8 cellular contexts compared by ENCODE assay signal in genomic region chr4:83112239-83112638, GRCh38. TPM values are rescaled to one million over a fixed set of nuclear protein-coding genes. Genes with fewer than 3 reads are reported as not detected.
DNase-seq lines count a peak whose midpoint lies in the region; ATAC-seq, FAIRE-seq and TF ChIP-seq lines count a peak whose summit lies in the region.

No MANE protein-coding gene starts in this region.

- dilution Hi-C loops in mammary epithelial cell (cut with HindIII; ENCODE audit: low sequenced_read_pairs) = no loop called here

- FAIRE-seq in GM18507 (lab: Jason Lieb, UNC) (peak; percentile 95), frontal cortex (lab: Jason Lieb, UNC) (no peak)

- TF ChIP-seq CTCF in body of pancreas (IDR thresholded peaks at IDR 0.05) = no peak
- TF ChIP-seq CTCF in mammary epithelial cell (conservative IDR thresholded peaks at IDR 0.05 in 1 of 2, IDR thresholded peaks at IDR 0.05 in 1 of 2; ENCODE audit: extremely low read depth in 1 of 2, insufficient read depth in 1 of 2, low read depth in 1 of 2, low read length in 2 of 2) = no peak

- no TSS peak for BruUV-seq in mammary epithelial cell (replicated peaks; lab: Mats Ljungman, UMichigan)

- no peaks in the 10 kb centered on the region for H3K79me2 ChIP-seq in mammary epithelial cell (ENCODE audit: insufficient read depth, low read length)

- CTCF ChIA-PET in mammary epithelial cell (lab: Charles Lee; ENCODE audit: low non-redundant PET) = no interaction called here

- H3K27me3 ChIP-seq in mononuclear cell (ENCODE audit: insufficient read depth, low read length) (no peaks in the 10 kb centered on the region), MG63 (no peaks in the 10 kb centered on the region), body of pancreas (no peaks in the 10 kb centered on the region), mammary epithelial cell (ENCODE audit: insufficient read depth, low read length) (no peaks in the 10 kb centered on the region)

- no peak overlapping the region for H3K4me2 ChIP-seq in mammary epithelial cell (ENCODE audit: insufficient read depth, low read depth, low read length)

- ATAC-seq in HG02571 (IDR thresholded peaks at IDR 0.05; ENCODE audit: unreplicated experiment) (peak; percentile 26), body of pancreas (no peak)

- H3K27ac ChIP-seq in body of pancreas (no peak overlapping the region), mammary epithelial cell (ENCODE audit: insufficient read depth, low read depth, low read length) (no peak overlapping the region)

- H3K4me1 ChIP-seq in mononuclear cell (ENCODE audit: insufficient read depth, low read length) (peaks cover 60% of the 10 kb centered on the region), body of pancreas (peaks cover 13% of the 10 kb centered on the region), mammary epithelial cell (ENCODE audit: insufficient read depth, low read length) (peaks cover 37% of the 10 kb centered on the region)

- no peaks in the 10 kb centered on the region for H4K20me1 ChIP-seq in mammary epithelial cell (ENCODE audit: insufficient read depth, low read length)

- DNase-seq in GM18507 (ENCODE audit: extremely low spot score, insufficient read length, low read depth) = no peak
- DNase-seq in OCI-M1 (lab: John Stamatoyannopoulos, UW) = peak; percentile 86
- DNase-seq in frontal cortex (ENCODE audit: low spot score in 2 of 2) = no peak
- no peak for DNase-seq in MG63
- DNase-seq in body of pancreas = no peak
- DNase-seq in mammary epithelial cell = no peak

- in situ Hi-C loops in mammary epithelial cell (cut with MboI; ENCODE audit: low sequenced_read_pairs in 2 of 2) = no loop called here

- no peak overlapping the region for H3K9ac ChIP-seq in mammary epithelial cell (ENCODE audit: insufficient read depth, low read length)

- H3K4me3 ChIP-seq in mononuclear cell (ENCODE audit: low read length) = peak overlapping the region; percentile 84
- no peak overlapping the region for H3K4me3 ChIP-seq in MG63
- H3K4me3 ChIP-seq in body of pancreas = no peak overlapping the region
- H3K4me3 ChIP-seq in mammary epithelial cell (replicated peaks in 1 of 3; ENCODE audit: insufficient read depth in 1 of 3, low read depth in 2 of 3, low read length in 3 of 3) = no peak overlapping the region

- H3K36me3 ChIP-seq in MG63 (no peaks in the 10 kb centered on the region), body of pancreas (replicated peaks in 1 of 2; ENCODE audit: insufficient read depth in 1 of 2, low read depth in 2 of 2) (no peaks in the 10 kb centered on the region), mammary epithelial cell (ENCODE audit: insufficient read depth, low read length) (no peaks in the 10 kb centered on the region)

- 80 to 100% methylated on average over 2 of the region's 2 CpGs for WGBS in body of pancreas, 2 donors
- WGBS in mammary epithelial cell (ENCODE audit: low coverage, missing lambda C conversion rate) = 100% methylated on average over 2 of the region's 2 CpGs

- TF ChIP-seq POLR2A in body of pancreas (IDR thresholded peaks at IDR 0.05) = no peak

- H2AFZ ChIP-seq in mammary epithelial cell (ENCODE audit: low read depth, low read length) = no peak overlapping the region

- H3K9me3 ChIP-seq in mononuclear cell (ENCODE audit: low read depth, low read length) (no peaks in the 10 kb centered on the region), MG63 (no peaks in the 10 kb centered on the region), body of pancreas (no peaks in the 10 kb centered on the region), mammary epithelial cell (replicated peaks; ENCODE audit: insufficient read depth, low read length) (no peaks in the 10 kb centered on the region)

- intact Hi-C loops in body of pancreas (cut with DNase I) (no loop called here), mammary epithelial cell (cut with micrococcal nuclease) (no loop called here)

RNA-seq across cellular contexts. Expression of gene PLAC8, which starts 2.3 kb away (rescaled TPM):
- total RNA-seq in mononuclear cell = 354 TPM
- total RNA-seq in frontal cortex = 0.41 TPM
- total RNA-seq in MG63 (2014; rRNA removed; shearing (Covaris generic); ENCODE audit: low replicate concordance) = not detected in 2 replicates
- 1 to 10 TPM in 1 of 2 donors, not detected in 1; 2.6 TPM for total RNA-seq in body of pancreas
- 1 to 10 TPM in 1 of 2 donors, under 1 TPM in 1; 0.40 to 2.8 TPM for total RNA-seq in mammary epithelial cell
- polyA plus RNA-seq in mammary epithelial cell = 10.4 TPM
- 51.7 TPM for polyA minus RNA-seq in mammary epithelial cell

Comparison
In these comparisons a context has a peak if more than half of its experiments do, and no peak if none do; other contexts are left out.
1. RNA of gene PLAC8, which starts 2.3 kb away (total RNA-seq): 354 TPM in mononuclear cell (single experiment); 0.40 to 2.8 TPM in mammary epithelial cell, 2.6 TPM in body of pancreas, 0.41 TPM in frontal cortex (single experiment) and not detected in MG63; every median in the first group is over 10 times any median in the second.